In the genomic region with DNA sequence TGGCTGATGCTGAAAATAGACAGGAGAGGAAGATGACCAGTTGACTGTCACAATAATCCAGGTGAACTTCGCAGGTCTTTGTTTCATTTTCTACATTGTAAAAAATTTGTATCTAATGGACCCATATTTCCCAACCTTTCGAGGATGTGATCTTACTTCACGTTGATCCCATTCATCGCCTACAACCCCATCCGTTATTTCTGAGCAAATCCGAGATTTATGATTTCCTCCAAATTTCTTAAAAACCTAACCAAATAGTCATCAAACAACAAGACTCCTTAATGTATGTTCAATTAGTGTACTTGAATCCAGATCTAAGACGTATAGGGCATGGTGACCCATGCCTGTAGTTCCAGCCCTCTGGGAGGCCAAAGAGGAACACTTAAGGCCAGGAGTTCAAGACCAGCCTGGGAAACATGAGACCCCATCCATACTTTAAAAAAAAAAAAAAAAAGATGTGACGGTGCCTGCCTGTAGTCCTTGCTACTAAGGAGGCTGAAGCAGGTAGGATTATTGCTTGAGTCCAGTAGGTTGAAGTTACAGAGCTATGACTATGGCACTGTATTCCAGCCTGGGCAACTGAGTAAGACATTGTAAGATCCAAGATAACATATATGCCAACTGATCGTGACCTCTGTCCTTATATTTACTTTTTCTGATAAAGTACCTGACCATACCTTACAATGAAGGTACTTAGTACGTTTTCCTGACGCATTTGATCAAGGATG, we compare ENCODE assay signal across 22 cellular contexts. TPM values are rescaled to one million over a fixed set of nuclear protein-coding genes. Genes with fewer than 3 reads are reported as not detected.
DNase-seq lines count a peak whose midpoint lies in the region; ATAC-seq, FAIRE-seq and TF ChIP-seq lines count a peak whose summit lies in the region.
"Had no signal": no experiment of that assay in that cellular context is flagged by ENCODE, and none has a peak within 500 bp of the region (broad histone marks: within the 10 kb centered on the region; RNA-seq: fewer than 3 reads in every experiment).

No MANE protein-coding gene starts in this region.

- no peak overlapping the region for H3K4ac ChIP-seq in H1 (replicated peaks; ENCODE audit: insufficient read length, low read depth, low read length)

- no peaks in the 10 kb centered on the region; the same call in 1 of the 2 replicates for H3K79me1 ChIP-seq in H1 (ENCODE audit: low read depth, low read length)

- H2BK5ac ChIP-seq in H1 (ENCODE audit: low read depth, low read length) = no peak overlapping the region

- H3K27ac ChIP-seq in H1 (ENCODE audit: low read depth, low read length) = no peak overlapping the region
- H3K27ac ChIP-seq: sigmoid colon, vagina had no signal

- no peak overlapping the region for H3K14ac ChIP-seq in H1 (ENCODE audit: insufficient read length)

- H4K20me1 ChIP-seq in H1 (replicated peaks in 1 of 2; ENCODE audit: control insufficient read depth in 1 of 2, insufficient read depth in 2 of 2, low read length in 2 of 2) = peaks cover 8 to 13% of the 10 kb centered on the region in 2 experiments

- H3K9me3 Mint-ChIP-seq in natural killer cell = no peaks in the 10 kb centered on the region
- no peaks in the 10 kb centered on the region for H3K9me3 Mint-ChIP-seq in natural killer cell treated with Interleukin-12 subunit alpha and Interleukin-12 subunit beta and Interleukin-15 and Interleukin-18, amount 100 ng/mL, for 72 hours
- H3K9me3 Mint-ChIP-seq in IgD-negative memory B cell = no peaks in the 10 kb centered on the region
- no peaks in the 10 kb centered on the region for H3K9me3 Mint-ChIP-seq in T-helper 2 cell treated with Interferon-gamma antibody and Interleukin-4, amounts not matched to agents 5 μg/mL and 100 μg/mL, for 36 hours
- H3K9me3 Mint-ChIP-seq: activated CD4-positive, alpha-beta T cell treated with anti-CD3 and anti-CD28 coated beads, Interleukin-2, amount 10 ng/mL, durations not matched to agents 24 days and 14 days; CD4-positive, CD25-positive, alpha-beta regulatory T cell; naive thymus-derived CD8-positive, alpha-beta T cell had no signal

- DNase-seq in natural killer cell (no peak), H1 (ENCODE audit: low read depth in 1 of 2, low spot score in 2 of 2) (no peak), pons (ENCODE audit: low spot score) (no peak), kidney glomerular epithelial cell (lab: John Stamatoyannopoulos, UW) (no peak)
- no peak for DNase-seq in natural killer cell treated with Interleukin-12 subunit alpha and Interleukin-12 subunit beta and Interleukin-15 and Interleukin-18, amount 100 ng/mL, for 72 hours (ENCODE audit: low spot score)
- no peak for DNase-seq in T-helper 2 cell treated with Interferon-gamma antibody and Interleukin-4, amounts not matched to agents 5 μg/mL and 100 μg/mL, for 36 hours (ENCODE audit: low spot score)
- DNase-seq: activated CD4-positive, alpha-beta T cell treated with anti-CD3 and anti-CD28 coated beads, Interleukin-2, amount 10 ng/mL, durations not matched to agents 24 days and 14 days; activated gamma-delta T cell treated with Interleukin-2 at 50 U/mL for 16 hours; aorta; CD4-positive, CD25-positive, alpha-beta regulatory T cell; central memory CD4-positive, alpha-beta T cell; DMS79; Karpas-422; naive thymus-derived CD8-positive, alpha-beta T cell; NCI-H187; posterior cingulate gyrus; sigmoid colon had no signal

- no peak for TF ChIP-seq EP300 in H1 (IDR thresholded peaks at IDR 0.05; ENCODE audit: borderline replicate concordance in 1 of 2, low read depth in 2 of 2, low read length in 2 of 2)

- no peak overlapping the region for H3K4me3 ChIP-seq in H1 (ENCODE audit: extremely low read depth in 1 of 4, insufficient read depth in 2 of 4, low read depth in 3 of 4, low read length in 4 of 4)
- H3K4me3 ChIP-seq: sigmoid colon, vagina had no signal

- peak; percentile 32 for FAIRE-seq in H1 (lab: Jason Lieb, UNC)
- FAIRE-seq: GM19239, HTR-8/SVneo had no signal

- H2BK20ac ChIP-seq in H1 (ENCODE audit: low read length) = no peak overlapping the region

- intact Hi-C loops in natural killer cell (cut with micrococcal nuclease) = loop anchor here (10.0 kb wide), 1 partner anchor 408 kb away; no protein-coding TSS in a partner anchor

- H3K9ac ChIP-seq in H1 (replicated peaks in 1 of 4; ENCODE audit: extremely low read depth in 1 of 4, low read depth in 3 of 4, low read length in 3 of 4) = no peak overlapping the region

- H2BK15ac ChIP-seq in H1 (ENCODE audit: low read length) = no peak overlapping the region

- H3K36me3 Mint-ChIP-seq in natural killer cell = peaks cover 42% of the 10 kb centered on the region
- peaks cover 55% of the 10 kb centered on the region for H3K36me3 Mint-ChIP-seq in natural killer cell treated with Interleukin-12 subunit alpha and Interleukin-12 subunit beta and Interleukin-15 and Interleukin-18, amount 100 ng/mL, for 72 hours
- peaks cover 2% of the 10 kb centered on the region for H3K36me3 Mint-ChIP-seq in IgD-negative memory B cell
- H3K36me3 Mint-ChIP-seq in T-helper 2 cell treated with Interferon-gamma antibody and Interleukin-4, amounts not matched to agents 5 μg/mL and 100 μg/mL, for 36 hours (ENCODE audit: low read depth) = peaks cover 81% of the 10 kb centered on the region

- peaks cover 0 to 4% (median 2%) of the 10 kb centered on the region in 4 experiments; a peak in 2 of 7 replicates for H3K4me1 ChIP-seq in H1 (replicated peaks in 1 of 4; ENCODE audit: control insufficient read depth in 3 of 4, insufficient read depth in 4 of 4, low read length in 3 of 4)

- no peak overlapping the region for H4K5ac ChIP-seq in H1 (ENCODE audit: insufficient read length, low read depth, low read length)

- no peak overlapping the region for H2AK5ac ChIP-seq in H1 (ENCODE audit: low read depth, low read length)

- H3K27me3 ChIP-seq in H1 (replicated peaks in 1 of 4; ENCODE audit: control insufficient read depth in 3 of 4, extremely low read depth in 1 of 4, insufficient read depth in 3 of 4, low read length in 3 of 4) = no peaks in the 10 kb centered on the region
- H3K27me3 ChIP-seq: sigmoid colon, vagina had no signal

- H2AFZ ChIP-seq in H1 (ENCODE audit: low read length) = no peak overlapping the region

- CTCF ChIA-PET in H1 (lab: Charles Lee; ENCODE audit: partially characterized antibody) = no interaction called here

- no peak overlapping the region for H3K4me2 ChIP-seq in H1 (ENCODE audit: insufficient read depth in 1 of 2, low read depth in 2 of 2, low read length in 2 of 2)

- no peak overlapping the region for H2BK120ac ChIP-seq in H1 (replicated peaks; ENCODE audit: low read depth, low read length)

- H3K27ac Mint-ChIP-seq in natural killer cell (peak overlapping the region; percentile 78 to 82), IgD-negative memory B cell (peak overlapping the region; percentile 21 to 79 (median 72))
- no peak overlapping the region for H3K27ac Mint-ChIP-seq in natural killer cell treated with Interleukin-12 subunit alpha and Interleukin-12 subunit beta and Interleukin-15 and Interleukin-18, amount 100 ng/mL, for 72 hours
- no peak overlapping the region for H3K27ac Mint-ChIP-seq in T-helper 2 cell treated with Interferon-gamma antibody and Interleukin-4, amounts not matched to agents 5 μg/mL and 100 μg/mL, for 36 hours
- H3K27ac Mint-ChIP-seq: activated CD4-positive, alpha-beta T cell treated with anti-CD3 and anti-CD28 coated beads, Interleukin-2, amount 10 ng/mL, durations not matched to agents 24 days and 14 days had no signal

- H4K91ac ChIP-seq in H1 (replicated peaks; ENCODE audit: insufficient read length, low read length) = no peak overlapping the region

- H3K18ac ChIP-seq in H1 (ENCODE audit: extremely low read depth, low read length) = no peak overlapping the region

- H3K4me1 Mint-ChIP-seq in natural killer cell (peaks cover 27 to 31% of the 10 kb centered on the region in 2 donors), IgD-negative memory B cell (peaks cover 16 to 17% (median 17%) of the 10 kb centered on the region in 3 donors)
- H3K4me1 Mint-ChIP-seq in natural killer cell treated with Interleukin-12 subunit alpha and Interleukin-12 subunit beta and Interleukin-15 and Interleukin-18, amount 100 ng/mL, for 72 hours (ENCODE audit: low read depth in 2 of 2) = peaks cover 25 to 48% of the 10 kb centered on the region in 2 donors
- peaks cover 30% of the 10 kb centered on the region for H3K4me1 Mint-ChIP-seq in T-helper 2 cell treated with Interferon-gamma antibody and Interleukin-4, amounts not matched to agents 5 μg/mL and 100 μg/mL, for 36 hours (ENCODE audit: low read depth)

- no peak overlapping the region for H4K8ac ChIP-seq in H1 (ENCODE audit: extremely low read depth, insufficient read depth, low read length)

- no peaks in the 10 kb centered on the region for H3K9me3 ChIP-seq in H1 (ENCODE audit: insufficient read depth in 2 of 2, low read depth in 1 of 2, low read length in 1 of 2)
- H3K9me3 ChIP-seq: sigmoid colon, vagina had no signal

- peaks cover 31 to 79% (median 57%) of the 10 kb centered on the region in 4 experiments for H3K36me3 ChIP-seq in H1 (ENCODE audit: control insufficient read depth in 2 of 4, insufficient read depth in 4 of 4, low read length in 3 of 4)

- TF ChIP-seq CTCF in natural killer cell (IDR thresholded peaks at IDR 0.05) (no peak), H1 (IDR thresholded peaks at IDR 0.05; ENCODE audit: control extremely low read depth in 1 of 3, insufficient read depth in 1 of 3, low read depth in 1 of 3, low read length in 3 of 3) (no peak)

- ATAC-seq in natural killer cell = peak in 1 of 3 donors; percentile 21
- ATAC-seq in natural killer cell treated with Interleukin-12 subunit alpha and Interleukin-12 subunit beta and Interleukin-15 and Interleukin-18, amount 100 ng/mL, for 72 hours = no peak
- ATAC-seq: left lobe of liver had no signal

- H3K4me3 Mint-ChIP-seq in natural killer cell (no peak overlapping the region), IgD-negative memory B cell (peak overlapping the region in 1 of 4 donors; percentile 46)
- no peak overlapping the region for H3K4me3 Mint-ChIP-seq in natural killer cell treated with Interleukin-12 subunit alpha and Interleukin-12 subunit beta and Interleukin-15 and Interleukin-18, amount 100 ng/mL, for 72 hours
- H3K4me3 Mint-ChIP-seq in T-helper 2 cell treated with Interferon-gamma antibody and Interleukin-4, amounts not matched to agents 5 μg/mL and 100 μg/mL, for 36 hours = no peak overlapping the region
- H3K4me3 Mint-ChIP-seq: activated CD4-positive, alpha-beta T cell treated with anti-CD3 and anti-CD28 coated beads, Interleukin-2, amount 10 ng/mL, durations not matched to agents 24 days and 14 days; naive thymus-derived CD8-positive, alpha-beta T cell had no signal

- POLR2A ChIA-PET in H1 (lab: Charles Lee; ENCODE audit: partially characterized antibody) = interaction anchor here (0.6 to 5.4 kb wide), 11 partner anchors 10 to 130 kb away, joined by 3 to 49 read pairs (median 4); partner anchors contain the start of gene RFC1

- no peak overlapping the region for H3K56ac ChIP-seq in H1 (replicated peaks; ENCODE audit: insufficient read length, low read depth, low read length)

- no peak overlapping the region for H3K23ac ChIP-seq in H1 (ENCODE audit: insufficient read length)

- no peak for TF ChIP-seq RAD21 in H1 (IDR thresholded peaks at IDR 0.05 in 1 of 2, conservative IDR thresholded peaks at IDR 0.05 in 1 of 2; ENCODE audit: low read depth in 2 of 2, low read length in 2 of 2)

- H3K23me2 ChIP-seq in H1 (ENCODE audit: low read depth, low read length) = peaks cover 2% of the 10 kb centered on the region; the same call in 1 of the 2 replicates

- WGBS in H1 (ENCODE audit: extremely low coverage in 1 of 2, insufficient coverage in 1 of 2, insufficient read length in 1 of 2, insufficient replicate concordance in 2 of 2, low coverage in 1 of 2, low lambda C conversion rate in 2 of 2, missing lambda C conversion rate in 1 of 2), 2 experiments = 91% methylated on average over 11 of the region's 11 CpGs; no CpG with 5 or more reads in 1 of the 2 experiments

- no peak overlapping the region for H2BK12ac ChIP-seq in H1 (ENCODE audit: low read depth, low read length)

- peak in 1 of 2 experiments; percentile 77; a peak in 2 of 3 replicates for TF ChIP-seq POLR2A in H1 (IDR thresholded peaks at IDR 0.05; ENCODE audit: control extremely low read depth in 1 of 2, low read depth in 2 of 2, low read length in 2 of 2)

- peaks cover 0 to 28% of the 10 kb centered on the region in 2 experiments; a peak in 3 of 4 replicates for H3K79me2 ChIP-seq in H1 (ENCODE audit: control insufficient read depth in 1 of 2, insufficient read depth in 2 of 2, low read length in 2 of 2)

- H3K27me3 Mint-ChIP-seq in natural killer cell (ENCODE audit: low read depth in 2 of 2) (no peaks in the 10 kb centered on the region), IgD-negative memory B cell (no peaks in the 10 kb centered on the region)
- no peaks in the 10 kb centered on the region for H3K27me3 Mint-ChIP-seq in natural killer cell treated with Interleukin-12 subunit alpha and Interleukin-12 subunit beta and Interleukin-15 and Interleukin-18, amount 100 ng/mL, for 72 hours
- H3K27me3 Mint-ChIP-seq in T-helper 2 cell treated with Interferon-gamma antibody and Interleukin-4, amounts not matched to agents 5 μg/mL and 100 μg/mL, for 36 hours (ENCODE audit: low read depth) = no peaks in the 10 kb centered on the region
- H3K27me3 Mint-ChIP-seq: activated CD4-positive, alpha-beta T cell treated with anti-CD3 and anti-CD28 coated beads, Interleukin-2, amount 10 ng/mL, durations not matched to agents 24 days and 14 days; CD4-positive, CD25-positive, alpha-beta regulatory T cell; naive thymus-derived CD8-positive, alpha-beta T cell had no signal

RNA-seq across cellular contexts. Expression of gene RPL9, which starts 5.7 kb away (rescaled TPM):
- total RNA-seq in natural killer cell = 1,000 to 10,000 TPM in 1 of 3 donors, 100 to 1,000 TPM in 2; 848 to 1,179 (median 853) TPM
- 1,000 to 10,000 TPM in 1 of 2 donors, 100 to 1,000 TPM in 1; 980 to 1,126 TPM for total RNA-seq in natural killer cell treated with Interleukin-12 subunit alpha and Interleukin-12 subunit beta and Interleukin-15 and Interleukin-18, amount 100 ng/mL, for 72 hours
- polyA plus RNA-seq in IgD-negative memory B cell = 2,424 TPM
- total RNA-seq in H1 (2021; fragmentation: NEBNext Ultra II Directional; extraction: Animal tissue kit (Norgen Biotek cat#: 25700)) = 1,161 and 1,163 TPM in 2 replicates
- 427 and 1,184 TPM in 2 replicates for polyA plus RNA-seq in H1 (2011; rRNA removed)
- polyA plus RNA-seq in H1 (2011; cell fraction: cytosol; rRNA removed) = 1,821 TPM
- 333 TPM for polyA plus RNA-seq in H1 (2011; cell fraction: nucleus; rRNA removed)
- 826 to 1,542 TPM (median 1,147 TPM) in 4 replicates for polyA plus RNA-seq in H1 (2012, experiment 1 of 2)
- polyA plus RNA-seq in H1 (2012, experiment 2 of 2) = 3,492 TPM
- 2,151 TPM for polyA plus RNA-seq in H1 (2013, experiment 1 of 2)
- polyA plus RNA-seq in H1 (2013, experiment 2 of 2) = 2,199 TPM
- polyA minus RNA-seq in H1 (2011; rRNA and poly(A)+ RNA removed) = 111 and 181 TPM in 2 replicates
- polyA minus RNA-seq in H1 (2011; cell fraction: cytosol; rRNA and poly(A)+ RNA removed) = 653 TPM
- 338 TPM for polyA minus RNA-seq in H1 (2011; cell fraction: nucleus; rRNA and poly(A)+ RNA removed)

RNA-seq across cellular contexts. Expression of gene LIAS, which starts 5.8 kb away (rescaled TPM):
- 10 to 100 TPM; 10.6 to 14.3 (median 11.9) TPM for total RNA-seq in natural killer cell
- 10 to 100 TPM; 19.0 to 33.1 TPM for total RNA-seq in natural killer cell treated with Interleukin-12 subunit alpha and Interleukin-12 subunit beta and Interleukin-15 and Interleukin-18, amount 100 ng/mL, for 72 hours
- 11.1 TPM for polyA plus RNA-seq in IgD-negative memory B cell
- total RNA-seq in H1 (2021; fragmentation: NEBNext Ultra II Directional; extraction: Animal tissue kit (Norgen Biotek cat#: 25700)) = 19.8 and 24.9 TPM in 2 replicates
- polyA plus RNA-seq in H1 (2011; rRNA removed) = 7.5 and 10.5 TPM in 2 replicates
- 14.7 TPM for polyA plus RNA-seq in H1 (2011; cell fraction: cytosol; rRNA removed)
- 5.3 TPM for polyA plus RNA-seq in H1 (2011; cell fraction: nucleus; rRNA removed)
- 11.9 to 23.5 TPM (median 14.2 TPM) in 4 replicates for polyA plus RNA-seq in H1 (2012, experiment 1 of 2)
- polyA plus RNA-seq in H1 (2012, experiment 2 of 2) = 4.9 TPM
- 20.8 TPM for polyA plus RNA-seq in H1 (2013, experiment 1 of 2)
- 18.8 TPM for polyA plus RNA-seq in H1 (2013, experiment 2 of 2)
- 10.2 and 13.3 TPM in 2 replicates for polyA minus RNA-seq in H1 (2011; rRNA and poly(A)+ RNA removed)
- polyA minus RNA-seq in H1 (2011; cell fraction: cytosol; rRNA and poly(A)+ RNA removed) = 15.6 TPM
- 18.3 TPM for polyA minus RNA-seq in H1 (2011; cell fraction: nucleus; rRNA and poly(A)+ RNA removed)

RNA-seq across cellular contexts. Expression of gene KLB, which starts 46.3 kb away (rescaled TPM):
- under 1 TPM; 0.07 to 0.16 (median 0.10) TPM for total RNA-seq in natural killer cell
- under 1 TPM in 1 of 2 donors, not detected in 1; 0.05 TPM for total RNA-seq in natural killer cell treated with Interleukin-12 subunit alpha and Interleukin-12 subunit beta and Interleukin-15 and Interleukin-18, amount 100 ng/mL, for 72 hours
- 0.09 TPM for polyA plus RNA-seq in IgD-negative memory B cell
- total RNA-seq in H1 (2021; fragmentation: NEBNext Ultra II Directional; extraction: Animal tissue kit (Norgen Biotek cat#: 25700)) = not detected in 2 replicates
- polyA plus RNA-seq in H1 (2011; rRNA removed) = 0.03 TPM in 2 replicates
- 0.03 TPM for polyA plus RNA-seq in H1 (2011; cell fraction: cytosol; rRNA removed)
- polyA plus RNA-seq in H1 (2011; cell fraction: nucleus; rRNA removed) = 0.06 TPM
- 0.09 to 0.18 TPM (median 0.11 TPM) in 4 replicates for polyA plus RNA-seq in H1 (2012, experiment 1 of 2)
- 0.03 TPM for polyA plus RNA-seq in H1 (2012, experiment 2 of 2)
- 0.02 TPM for polyA plus RNA-seq in H1 (2013, experiment 1 of 2)
- 0.02 TPM for polyA plus RNA-seq in H1 (2013, experiment 2 of 2)
- polyA minus RNA-seq in H1 (2011; rRNA and poly(A)+ RNA removed) = 0.07 and 0.13 TPM in 2 replicates
- not detected for polyA minus RNA-seq in H1 (2011; cell fraction: cytosol; rRNA and poly(A)+ RNA removed)
- polyA minus RNA-seq in H1 (2011; cell fraction: nucleus; rRNA and poly(A)+ RNA removed) = not detected
- total RNA-seq: activated CD4-positive, alpha-beta T cell treated with anti-CD3 and anti-CD28 coated beads, Interleukin-2, amount 10 ng/mL, durations not matched to agents 24 days and 14 days; aorta; CD4-positive, CD25-positive, alpha-beta regulatory T cell had no signal

Comparison
In these comparisons a context has a peak if more than half of its experiments do, and no peak if none do; other contexts are left out.
1. H3K27ac Mint-ChIP-seq: peak in natural killer cell (2 of 2) and IgD-negative memory B cell (3 of 3); none in natural killer cell treated with Interleukin-12 subunit alpha and Interleukin-12 subunit beta and Interleukin-15 and Interleukin-18, amount 100 ng/mL, for 72 hours (0 of 2) and T-helper 2 cell treated with Interferon-gamma antibody and Interleukin-4, amounts not matched to agents 5 μg/mL and 100 μg/mL, for 36 hours (single experiment).